Comparison of ENCODE assay signal across 18 cellular contexts in genomic region chr5:2996248-2996647, GRCh38.
"Had no signal": no experiment of that assay in that cellular context is flagged by ENCODE, and none has a peak within 500 bp of the region (broad histone marks: within the 10 kb centered on the region; RNA-seq: fewer than 3 reads in every experiment).

No MANE protein-coding gene starts in this region.

- H3K4me1 Mint-ChIP-seq: stimulated activated naive B cell treated with anti-CD40 and anti-IgM and Interleukin-4, amounts not matched to agents 10 μg/mL and 1 μg/mL and 100 μg/mL, for 72 hours had no signal

- DNase-seq: activated effector memory CD4-positive, alpha-beta T cell treated with anti-CD3 and anti-CD28 coated beads, Interleukin-2, amount 50 U/mL, for 16 hours; activated naive CD4-positive, alpha-beta T cell treated with anti-CD3 and anti-CD28 coated beads, Interleukin-2, amount 50 U/mL, for 16 hours; activated T-cell treated with anti-CD3 and anti-CD28 coated beads, Interleukin-2, amount 50 U/mL, for 72 hours; cerebellar nuclear complex; effector memory CD8-positive, alpha-beta T cell; foreskin melanocyte; kidney; midbrain; occipital lobe; retina; stimulated activated naive B cell treated with anti-CD40 and anti-IgM and Interleukin-4, amounts not matched to agents 10 μg/mL and 1 μg/mL and 100 μg/mL, for 72 hours; T-helper 1 cell; T1000 had no signal

- H3K27ac ChIP-seq: ascending aorta, thoracic aorta had no signal

- H3K4me1 ChIP-seq: ascending aorta had no signal

- H3K36me3 Mint-ChIP-seq: stimulated activated naive B cell treated with anti-CD40 and anti-IgM and Interleukin-4, amounts not matched to agents 10 μg/mL and 1 μg/mL and 100 μg/mL, for 72 hours had no signal

- H3K27me3 Mint-ChIP-seq: effector memory CD8-positive, alpha-beta T cell; stimulated activated naive B cell treated with anti-CD40 and anti-IgM and Interleukin-4, amounts not matched to agents 10 μg/mL and 1 μg/mL and 100 μg/mL, for 72 hours had no signal

- H3K9me3 Mint-ChIP-seq: nephron had no signal

- H3K27me3 ChIP-seq: ascending aorta had no signal

- H3K9me3 ChIP-seq: ascending aorta, thoracic aorta had no signal

- H3K27ac Mint-ChIP-seq: activated T-cell treated with anti-CD3 and anti-CD28 coated beads, Interleukin-2, amount 50 U/mL, for 72 hours; effector memory CD8-positive, alpha-beta T cell; nephron; stimulated activated naive B cell treated with anti-CD40 and anti-IgM and Interleukin-4, amounts not matched to agents 10 μg/mL and 1 μg/mL and 100 μg/mL, for 72 hours had no signal

- FAIRE-seq: bronchial epithelial cell, kidney had no signal

- H3K36me3 ChIP-seq: ascending aorta, thoracic aorta had no signal

- H3K4me3 Mint-ChIP-seq: activated T-cell treated with anti-CD3 and anti-CD28 coated beads, Interleukin-2, amount 50 U/mL, for 72 hours; effector memory CD8-positive, alpha-beta T cell; nephron; stimulated activated naive B cell treated with anti-CD40 and anti-IgM and Interleukin-4, amounts not matched to agents 10 μg/mL and 1 μg/mL and 100 μg/mL, for 72 hours had no signal

- H3K4me3 ChIP-seq: ascending aorta, lung, thoracic aorta had no signal
